In the genomic region with DNA sequence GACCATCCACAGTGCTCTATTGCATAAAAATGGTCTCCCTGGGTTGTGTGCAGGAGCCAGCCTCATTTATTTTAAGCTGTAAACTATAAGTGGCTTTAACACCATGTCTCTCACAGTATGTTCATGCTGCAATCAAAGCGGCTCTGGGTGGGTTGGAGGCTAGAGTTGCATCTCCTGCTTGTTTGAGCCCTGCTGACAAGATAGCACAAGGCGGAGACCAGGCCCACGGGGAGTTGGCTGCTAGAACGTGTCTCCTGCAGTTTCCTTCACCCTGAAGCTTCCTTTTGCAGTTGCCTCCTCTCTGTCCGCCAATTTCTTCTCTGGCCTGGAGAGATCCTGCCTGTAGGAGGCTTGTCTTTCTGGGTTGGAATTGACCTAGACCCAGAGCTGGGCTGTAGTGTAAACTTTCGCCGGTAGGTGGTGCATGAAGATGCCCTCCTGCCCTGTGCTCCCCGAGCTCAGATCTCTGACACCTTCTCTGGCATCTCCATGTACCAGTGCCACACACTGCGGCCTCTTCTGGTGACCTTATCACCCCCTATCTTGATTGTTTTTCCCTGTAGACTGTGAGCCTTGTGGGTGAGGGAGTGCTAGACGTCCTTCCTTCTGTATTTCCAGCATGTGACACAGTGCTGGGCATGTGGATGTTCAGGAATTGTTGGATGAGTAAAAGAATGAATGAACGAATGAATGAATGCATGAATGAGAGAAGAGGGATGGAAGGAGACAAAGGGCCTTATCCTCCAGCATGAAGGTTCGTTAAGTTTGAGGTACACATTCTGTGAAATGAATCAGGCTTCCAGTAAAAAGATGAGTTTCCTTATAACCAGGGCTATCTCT, we compare ENCODE assay signal across 9 cellular contexts. TPM values are rescaled to one million over a fixed set of nuclear protein-coding genes. Genes with fewer than 3 reads are reported as not detected.
DNase-seq lines count a peak whose midpoint lies in the region; ATAC-seq, FAIRE-seq and TF ChIP-seq lines count a peak whose summit lies in the region.
"Had no signal": no experiment of that assay in that cellular context is flagged by ENCODE, and none has a peak within 500 bp of the region (broad histone marks: within the 10 kb centered on the region; RNA-seq: fewer than 3 reads in every experiment).

No MANE protein-coding gene starts in this region.

- H3K27ac ChIP-seq in CD4-positive, alpha-beta T cell (ENCODE audit: low read depth, low read length): no peak overlapping the region
- H3K27ac ChIP-seq in OCI-LY3 (ENCODE audit: low read length) (no peak overlapping the region), neural progenitor cell (no peak overlapping the region), suprapubic skin (no peak overlapping the region)

- TF ChIP-seq POLR2A in suprapubic skin (IDR thresholded peaks at IDR 0.05): no peak

- 40% methylated on average over 12 of the region's 12 CpGs for WGBS in suprapubic skin

- H3K9ac ChIP-seq in OCI-LY3 (ENCODE audit: low read length) (no peak overlapping the region), neural progenitor cell (no peak overlapping the region)

- no peak overlapping the region for H3K4me3 ChIP-seq in OCI-LY3 (ENCODE audit: low read length)
- H3K4me3 ChIP-seq in fibroblast of mammary gland (ENCODE audit: control insufficient read depth, low read depth, low read length): no peak overlapping the region
- H3K4me3 ChIP-seq in neural progenitor cell: no peak overlapping the region
- H3K4me3 ChIP-seq in suprapubic skin: no peak overlapping the region

- TF ChIP-seq CTCF in CD4-positive, alpha-beta T cell (IDR thresholded peaks at IDR 0.05): peak; percentile 86
- TF ChIP-seq CTCF in OCI-LY3 (IDR thresholded peaks at IDR 0.05; ENCODE audit: low read depth, low read length) (peak; percentile 81), fibroblast of mammary gland (conservative IDR thresholded peaks at IDR 0.05; ENCODE audit: control insufficient read depth, insufficient read depth, low read depth, low read length) (peak; percentile 89), neural progenitor cell (IDR thresholded peaks at IDR 0.05) (peak; percentile 70), suprapubic skin (IDR thresholded peaks at IDR 0.05) (peak; percentile 70 to 79)

- no peaks in the 10 kb centered on the region for H3K4me1 ChIP-seq in OCI-LY3 (ENCODE audit: low read length)
- no peaks in the 10 kb centered on the region for H3K4me1 ChIP-seq in neural progenitor cell
- H3K4me1 ChIP-seq in suprapubic skin: no peaks in the 10 kb centered on the region

- no peak overlapping the region for H3K27ac Mint-ChIP-seq in CD4-positive, alpha-beta T cell
- H3K27ac Mint-ChIP-seq in activated T-cell treated with anti-CD3 and anti-CD28 coated beads, Interleukin-2, amount 50 U/mL, for 24 hours: no peak overlapping the region
- peak overlapping the region; percentile 40 for H3K27ac Mint-ChIP-seq in neural progenitor cell
- H3K27ac Mint-ChIP-seq: T-helper 1 cell treated with Interleukin-12 subunit alpha and Interleukin-12 subunit beta and Interleukin-4 antibody, amounts not matched to agents 30 μg/mL and 1 μg/mL, for 36 hours had no signal

- no peaks in the 10 kb centered on the region for H3K36me3 ChIP-seq in OCI-LY3 (replicated peaks; ENCODE audit: low read depth, low read length)
- no peaks in the 10 kb centered on the region for H3K36me3 ChIP-seq in neural progenitor cell
- no peaks in the 10 kb centered on the region for H3K36me3 ChIP-seq in suprapubic skin

- DNase-seq in CD4-positive, alpha-beta T cell: peak; percentile 60 to 77 (median 68)
- DNase-seq in GM19239 (ENCODE audit: insufficient read length, low spot score) (peak; percentile 72), fibroblast of mammary gland (ENCODE audit: low read depth) (peak; percentile 68), neural progenitor cell (ENCODE audit: low spot score) (peak; percentile 44), suprapubic skin (ENCODE audit: low spot score in 2 of 2) (no peak)
- DNase-seq in activated T-cell treated with anti-CD3 and anti-CD28 coated beads, Interleukin-2, amount 50 U/mL, for 24 hours: peak; percentile 85

- no peaks in the 10 kb centered on the region for H3K9me3 Mint-ChIP-seq in CD4-positive, alpha-beta T cell
- no peaks in the 10 kb centered on the region for H3K9me3 Mint-ChIP-seq in activated T-cell treated with anti-CD3 and anti-CD28 coated beads, Interleukin-2, amount 50 U/mL, for 24 hours
- H3K9me3 Mint-ChIP-seq in neural progenitor cell: no peaks in the 10 kb centered on the region
- H3K9me3 Mint-ChIP-seq: T-helper 1 cell treated with Interleukin-12 subunit alpha and Interleukin-12 subunit beta and Interleukin-4 antibody, amounts not matched to agents 30 μg/mL and 1 μg/mL, for 36 hours had no signal

- peaks cover 4% of the 10 kb centered on the region for H3K4me1 Mint-ChIP-seq in CD4-positive, alpha-beta T cell (ENCODE audit: low read depth)
- H3K4me1 Mint-ChIP-seq in activated T-cell treated with anti-CD3 and anti-CD28 coated beads, Interleukin-2, amount 50 U/mL, for 24 hours (ENCODE audit: low read depth): peaks cover 4% of the 10 kb centered on the region
- H3K4me1 Mint-ChIP-seq in neural progenitor cell: peaks cover 25% of the 10 kb centered on the region

- no peak overlapping the region for H2AFZ ChIP-seq in OCI-LY3 (ENCODE audit: low read depth, low read length)
- no peak overlapping the region for H2AFZ ChIP-seq in neural progenitor cell (replicated peaks)

- no peaks in the 10 kb centered on the region for H3K9me3 ChIP-seq in CD4-positive, alpha-beta T cell (ENCODE audit: control insufficient read depth, low read length)
- H3K9me3 ChIP-seq in OCI-LY3 (ENCODE audit: insufficient read depth, low read length) (no peaks in the 10 kb centered on the region), neural progenitor cell (ENCODE audit: low read depth) (no peaks in the 10 kb centered on the region), suprapubic skin (no peaks in the 10 kb centered on the region)

- CTCF ChIA-PET in CD4-positive, alpha-beta T cell (lab: Charles Lee): interaction anchor here (0.7 to 2.3 kb wide), 18 partner anchors 8 to 450 kb away, joined by 3 to 29 read pairs (median 4); a partner anchor contains a TSS

- H4K20me1 ChIP-seq in OCI-LY3 (ENCODE audit: insufficient read depth, low read length): no peaks in the 10 kb centered on the region
- H4K20me1 ChIP-seq in neural progenitor cell (ENCODE audit: low read depth): peaks cover 17% of the 10 kb centered on the region

- no peaks in the 10 kb centered on the region for H3F3A ChIP-seq in neural progenitor cell (ENCODE audit: low read depth)

- peak; percentile 91 for FAIRE-seq in GM19239 (lab: Jason Lieb, UNC)

- H3K36me3 Mint-ChIP-seq in CD4-positive, alpha-beta T cell (ENCODE audit: low read depth): no peaks in the 10 kb centered on the region
- H3K36me3 Mint-ChIP-seq in activated T-cell treated with anti-CD3 and anti-CD28 coated beads, Interleukin-2, amount 50 U/mL, for 24 hours (ENCODE audit: low read depth): no peaks in the 10 kb centered on the region
- peaks cover 4% of the 10 kb centered on the region for H3K36me3 Mint-ChIP-seq in neural progenitor cell

- no peak overlapping the region for H3K4me3 Mint-ChIP-seq in CD4-positive, alpha-beta T cell
- no peak overlapping the region for H3K4me3 Mint-ChIP-seq in activated T-cell treated with anti-CD3 and anti-CD28 coated beads, Interleukin-2, amount 50 U/mL, for 24 hours
- H3K4me3 Mint-ChIP-seq in neural progenitor cell: no peak overlapping the region
- H3K4me3 Mint-ChIP-seq: T-helper 1 cell treated with Interleukin-12 subunit alpha and Interleukin-12 subunit beta and Interleukin-4 antibody, amounts not matched to agents 30 μg/mL and 1 μg/mL, for 36 hours had no signal

- TF ChIP-seq EP300 in suprapubic skin (IDR thresholded peaks at IDR 0.05): no peak

- H3K79me2 ChIP-seq in OCI-LY3 (ENCODE audit: low read length) (no peaks in the 10 kb centered on the region), neural progenitor cell (ENCODE audit: low read depth) (no peaks in the 10 kb centered on the region)

- intact Hi-C loops in CD4-positive, alpha-beta T cell (cut with DNase I, micrococcal nuclease): loop anchor here (1.0 to 5.0 kb wide), 4 partner anchors 100 to 451 kb away; no protein-coding TSS in a partner anchor

- POLR2A ChIA-PET in CD4-positive, alpha-beta T cell (lab: Charles Lee): interaction anchor here (0.6 to 1.5 kb wide), 9 partner anchors 9 to 154 kb away, joined by 3 to 7 read pairs (median 4); a partner anchor contains a TSS

- H3K27me3 Mint-ChIP-seq in CD4-positive, alpha-beta T cell: no peaks in the 10 kb centered on the region
- H3K27me3 Mint-ChIP-seq in activated T-cell treated with anti-CD3 and anti-CD28 coated beads, Interleukin-2, amount 50 U/mL, for 24 hours: no peaks in the 10 kb centered on the region
- H3K27me3 Mint-ChIP-seq in neural progenitor cell (ENCODE audit: insufficient read depth, low read depth): peaks cover 4% of the 10 kb centered on the region

- ATAC-seq in CD4-positive, alpha-beta T cell (ENCODE audit: poor library complexity): peak; percentile 97
- ATAC-seq in HG03439 (IDR thresholded peaks at IDR 0.05; ENCODE audit: unreplicated experiment): peak; percentile 81

- H3K4me2 ChIP-seq in OCI-LY3 (ENCODE audit: low read length) (no peak overlapping the region), neural progenitor cell (no peak overlapping the region)

- no peaks in the 10 kb centered on the region for H3K27me3 ChIP-seq in CD4-positive, alpha-beta T cell (ENCODE audit: control insufficient read depth, insufficient read depth, low read length)
- H3K27me3 ChIP-seq in OCI-LY3 (ENCODE audit: low read depth, low read length) (no peaks in the 10 kb centered on the region), neural progenitor cell (no peaks in the 10 kb centered on the region), suprapubic skin (no peaks in the 10 kb centered on the region)

RNA-seq across cellular contexts. Expression of a gene that starts 10.4 kb away (rescaled TPM):
- total RNA-seq in CD4-positive, alpha-beta T cell: not detected
- total RNA-seq in neural progenitor cell (ENCODE audit: low replicate concordance) (6.8 and 9.6 TPM in 2 replicates), suprapubic skin (10 to 100 TPM in 3 of 4 donors, 1 to 10 TPM in 1; 7.2 to 35.5 (median 14.3) TPM)

RNA-seq across cellular contexts. Expression of a gene that starts 39.4 kb away (rescaled TPM):
- total RNA-seq in CD4-positive, alpha-beta T cell: not detected
- total RNA-seq in neural progenitor cell (ENCODE audit: low replicate concordance): not detected in 2 replicates
- total RNA-seq in suprapubic skin: not detected

RNA-seq across cellular contexts. Expression of a gene that starts 44.5 kb away (rescaled TPM):
- 100 to 1,000 TPM; 678 to 711 TPM for total RNA-seq in CD4-positive, alpha-beta T cell
- total RNA-seq in neural progenitor cell (ENCODE audit: low replicate concordance) (113 and 153 TPM in 2 replicates), suprapubic skin (100 to 1,000 TPM; 107 to 134 (median 108) TPM)

RNA-seq across cellular contexts. Expression of a gene that starts 44.6 kb away (rescaled TPM):
- 10 to 100 TPM; 14.1 to 14.3 TPM for total RNA-seq in CD4-positive, alpha-beta T cell
- total RNA-seq in neural progenitor cell (ENCODE audit: low replicate concordance): 10.8 and 19.9 TPM in 2 replicates
- total RNA-seq in suprapubic skin: 10 to 100 TPM in 1 of 4 donors, 1 to 10 TPM in 3; 7.2 to 11.4 (median 9.3) TPM

Comparison
In these comparisons a context has a peak if more than half of its experiments do, and no peak if none do; other contexts are left out.
1. DNase-seq: peak in CD4-positive, alpha-beta T cell (10 of 10), GM19239 (single experiment), activated T-cell treated with anti-CD3 and anti-CD28 coated beads, Interleukin-2, amount 50 U/mL, for 24 hours (single experiment), fibroblast of mammary gland (single experiment) and neural progenitor cell (single experiment); none in suprapubic skin (0 of 2).
2. Peak in every context shown above with its lines, with median percentiles within 50 percentile points of each other: CTCF ChIP-seq.